ENCODE assay signal across 8 cellular contexts in the genomic region with DNA sequence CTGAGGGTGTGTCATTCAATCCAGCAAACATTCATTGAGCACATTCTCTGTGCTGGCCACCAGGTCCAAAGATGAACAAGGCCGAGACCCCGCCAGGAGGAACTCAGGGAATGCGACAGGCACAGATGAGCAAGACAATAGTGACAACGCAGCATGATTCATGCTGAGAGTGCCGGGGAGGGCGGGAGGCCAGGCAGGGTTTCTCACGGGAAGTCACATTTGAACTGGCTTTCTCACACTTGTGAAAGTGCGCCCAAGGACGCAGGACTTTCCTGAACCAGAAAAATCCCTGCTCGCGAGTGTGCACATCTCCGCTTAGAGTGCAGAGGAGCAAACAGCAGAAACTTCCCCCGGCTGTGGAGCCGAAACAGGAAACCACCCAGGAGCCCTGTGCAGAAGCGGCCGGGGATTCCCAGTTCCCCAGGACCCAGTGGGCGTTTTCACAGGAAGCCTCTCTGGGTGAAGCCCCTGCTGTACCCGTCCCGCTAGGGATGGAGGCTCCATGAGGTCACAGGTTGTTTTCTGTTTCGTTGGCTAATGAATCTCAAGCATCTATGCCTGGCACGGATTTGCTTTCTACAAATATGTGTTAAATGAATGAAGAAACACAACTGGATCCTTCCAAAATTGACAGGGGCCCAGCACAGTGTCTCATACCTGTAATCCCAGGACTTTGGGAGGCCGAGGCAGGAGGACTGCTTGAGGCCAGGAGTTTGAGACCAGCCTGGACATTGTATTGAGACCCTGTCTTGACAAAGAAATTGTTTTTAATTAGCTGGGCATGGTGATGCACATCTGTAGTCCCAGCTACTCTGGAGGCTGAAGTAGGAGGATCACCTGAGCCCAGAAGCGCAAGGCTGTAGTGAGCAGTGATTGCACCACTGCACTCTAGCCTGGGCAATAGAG.
A peak's percentile ranks its signal among the peaks of the same experiment; 100 is the strongest.
DNase-seq lines count a peak whose midpoint lies in the region; ATAC-seq, FAIRE-seq and TF ChIP-seq lines count a peak whose summit lies in the region.

No MANE protein-coding gene starts in this region.

- TF ChIP-seq CTCF in Peyer's patch (IDR thresholded peaks at IDR 0.05) = no peak

- no peak for FAIRE-seq in urothelium cell line (lab: Jason Lieb, UNC)

- peak overlapping the region; percentile 3 to 34 (median 19) for H3K4me3 ChIP-seq in Peyer's patch

- H3K9me3 ChIP-seq in Peyer's patch = no peaks in the 10 kb centered on the region

- H3K4me1 ChIP-seq in Peyer's patch = peaks cover 0 to 21% (median 14%) of the 10 kb centered on the region in 4 donors

- H3K27ac ChIP-seq in Peyer's patch = peak overlapping the region; percentile 63 to 83 (median 76)

- TF ChIP-seq POLR2A in Peyer's patch (IDR thresholded peaks at IDR 0.05) = no peak

- DNase-seq in Peyer's patch (peak; percentile 64 to 86 (median 79)), glomerular endothelial cell (ENCODE audit: extremely low read depth, low read depth, low spot score) (peak; percentile 18), putamen (ENCODE audit: low spot score) (peak; percentile 25), urothelium cell line (ENCODE audit: low spot score) (peak; percentile 62), LoVo (ENCODE audit: low spot score) (no peak)
- peak; percentile 78 for DNase-seq in activated T-helper 9 cell treated with anti-CD3 and anti-CD28 coated beads, Interleukin-2, amount 50 U/mL, for 16 hours (ENCODE audit: low read depth)

- ATAC-seq in GM18520 (IDR thresholded peaks at IDR 0.05; ENCODE audit: unreplicated experiment) = peak; percentile 58
- peak; percentile 52 for ATAC-seq in HG02981 (IDR thresholded peaks at IDR 0.05; ENCODE audit: unreplicated experiment)

- no peaks in the 10 kb centered on the region for H3K36me3 ChIP-seq in Peyer's patch

- H3K27me3 ChIP-seq in Peyer's patch = no peaks in the 10 kb centered on the region
